Comparison of ENCODE assay signal across 8 cellular contexts in genomic region chr10:112137381-112137987, GRCh38. TPM values are rescaled to one million over a fixed set of nuclear protein-coding genes. Genes with fewer than 3 reads are reported as not detected.
DNase-seq lines count a peak whose midpoint lies in the region; ATAC-seq lines count a peak whose summit lies in the region.

No MANE protein-coding gene starts in this region.

- H3K27ac Mint-ChIP-seq in activated CD8-positive, alpha-beta memory T cell treated with anti-CD3 and anti-CD28 coated beads, Interleukin-2, amount 10 ng/mL, durations not matched to agents 7 days and 5 days, result no peak overlapping the region

- no peaks in the 10 kb centered on the region for H3K9me3 Mint-ChIP-seq in activated CD8-positive, alpha-beta memory T cell treated with anti-CD3 and anti-CD28 coated beads, Interleukin-2, amount 10 ng/mL, durations not matched to agents 7 days and 5 days (ENCODE audit: low read depth)

- peak; percentile 49 for DNase-seq in activated gamma-delta T cell treated with Interleukin-2 at 50 U/mL for 16 hours
- no peak for DNase-seq in activated gamma-delta T cell (lab: John Stamatoyannopoulos, UW)
- peak; percentile 78 for DNase-seq in NCI-H82 (lab: John Stamatoyannopoulos, UW)
- peak; percentile 70 for DNase-seq in activated CD8-positive, alpha-beta memory T cell treated with anti-CD3 and anti-CD28 coated beads, Interleukin-2, amount 10 ng/mL, durations not matched to agents 7 days and 5 days
- peak; percentile 80 for DNase-seq in epidermal melanocyte (ENCODE audit: insufficient read length, low spot score)
- DNase-seq in myocyte (ENCODE audit: low read depth), result peak; percentile 73
- peak; percentile 46 for DNase-seq in stimulated activated CD8-positive, alpha-beta memory T cell treated with anti-CD3 and anti-CD28 coated beads, Interleukin-7, amount 100 ng/mL, for 24 hours (ENCODE audit: low read depth)

- CTCF ChIA-PET in activated CD8-positive, alpha-beta memory T cell treated with anti-CD3 and anti-CD28 coated beads, Interleukin-2, amount 10 ng/mL, durations not matched to agents 7 days and 5 days (lab: Charles Lee), result interaction anchor here (0.6 to 5.7 kb wide), 22 partner anchors 9 to 538 kb away, joined by 3 to 51 read pairs (median 4); partner anchors contain the start of gene GPAM

- peaks cover 6% of the 10 kb centered on the region for H3K4me1 Mint-ChIP-seq in activated CD8-positive, alpha-beta memory T cell treated with anti-CD3 and anti-CD28 coated beads, Interleukin-2, amount 10 ng/mL, durations not matched to agents 7 days and 5 days

- no peaks in the 10 kb centered on the region for H3K27me3 Mint-ChIP-seq in activated CD8-positive, alpha-beta memory T cell treated with anti-CD3 and anti-CD28 coated beads, Interleukin-2, amount 10 ng/mL, durations not matched to agents 7 days and 5 days

- H3K4me3 Mint-ChIP-seq in activated CD8-positive, alpha-beta memory T cell treated with anti-CD3 and anti-CD28 coated beads, Interleukin-2, amount 10 ng/mL, durations not matched to agents 7 days and 5 days, result no peak overlapping the region

- no peaks in the 10 kb centered on the region for H3K36me3 Mint-ChIP-seq in activated CD8-positive, alpha-beta memory T cell treated with anti-CD3 and anti-CD28 coated beads, Interleukin-2, amount 10 ng/mL, durations not matched to agents 7 days and 5 days

- peak; percentile 41 for ATAC-seq in HG03135 (IDR thresholded peaks at IDR 0.05; ENCODE audit: unreplicated experiment)
- peak; percentile 54 for ATAC-seq in activated CD8-positive, alpha-beta memory T cell treated with anti-CD3 and anti-CD28 coated beads, Interleukin-2, amount 10 ng/mL, durations not matched to agents 7 days and 5 days

RNA-seq across cellular contexts. Expression of gene GPAM, which starts 46.1 kb away (rescaled TPM):
- 1 to 10 TPM; 5.1 to 9.8 TPM for total RNA-seq in activated CD8-positive, alpha-beta memory T cell treated with anti-CD3 and anti-CD28 coated beads, Interleukin-2, amount 10 ng/mL, durations not matched to agents 7 days and 5 days
- 10.5 and 11.9 TPM in 2 replicates for total RNA-seq in myocyte
- 3.8 TPM for polyA plus RNA-seq in myocyte (2012)
